Comparison of ENCODE assay signal across 1 cellular context in genomic region chr18:8162797-8163196, GRCh38.
TF ChIP-seq lines count a peak whose summit lies in the region.

No MANE protein-coding gene starts in this region.

TF ChIP-seq in HEK293, 187 proteins besides CTCF, POLR2A, EP300 and RAD21 (continued from another document and continues in another):
- TF ChIP-seq PBX3 (CRISPR knock-in tag; IDR thresholded peaks at IDR 0.05) (no peak), ZNF133 (tag by site-specific recombination; IDR thresholded peaks at IDR 0.05) (no peak), PRDM6 (tag by site-specific recombination; IDR thresholded peaks at IDR 0.05) (no peak), MYNN (tag by site-specific recombination; IDR thresholded peaks at IDR 0.05; ENCODE audit: borderline replicate concordance) (no peak), ZNF626 (tag by site-specific recombination; IDR thresholded peaks at IDR 0.05) (no peak), ZNF302 (tag by site-specific recombination; IDR thresholded peaks at IDR 0.05; ENCODE audit: low read depth) (no peak), ZNF404 (tag by site-specific recombination; IDR thresholded peaks at IDR 0.05) (no peak), SETDB1 (IDR thresholded peaks at IDR 0.05; ENCODE audit: insufficient read length, low read length) (no peak), ZNF624 (tag by site-specific recombination; IDR thresholded peaks at IDR 0.05) (no peak), SCRT1 (tag by site-specific recombination; IDR thresholded peaks at IDR 0.05; ENCODE audit: borderline replicate concordance) (peak; percentile 81; the same call in 1 of the 2 replicates), ZSCAN23 (tag by site-specific recombination; IDR thresholded peaks at IDR 0.05) (no peak), ZNF521 (tag by site-specific recombination; IDR thresholded peaks at IDR 0.05) (no peak), ZNF629 (tag by site-specific recombination; IDR thresholded peaks at IDR 0.05) (no peak), ZNF146 (tag by site-specific recombination; IDR thresholded peaks at IDR 0.05) (no peak), ZFHX2 (tag by site-specific recombination; conservative IDR thresholded peaks at IDR 0.05) (no peak), ZNF223 (tag by site-specific recombination; IDR thresholded peaks at IDR 0.05) (no peak), KLF16 (tag by site-specific recombination; IDR thresholded peaks at IDR 0.05) (0 out of 2 replicates have a peak, but pooled peaks have one; percentile 33), ZNF580 (tag by site-specific recombination; IDR thresholded peaks at IDR 0.05) (no peak), EGR2 (tag by site-specific recombination; IDR thresholded peaks at IDR 0.05; ENCODE audit: low read depth) (no peak), PRDM1 (tag by site-specific recombination; IDR thresholded peaks at IDR 0.05) (no peak), ZBTB20 (tag by site-specific recombination; IDR thresholded peaks at IDR 0.05) (peak; percentile 51), KLF10 (tag by site-specific recombination; IDR thresholded peaks at IDR 0.05) (no peak), ZBTB48 (tag by site-specific recombination; IDR thresholded peaks at IDR 0.05) (no peak), ZNF266 (tag by site-specific recombination; IDR thresholded peaks at IDR 0.05; ENCODE audit: low read depth) (no peak), ZNF830 (tag by site-specific recombination; IDR thresholded peaks at IDR 0.05; ENCODE audit: low read depth) (no peak), ZNF48 (tag by site-specific recombination; IDR thresholded peaks at IDR 0.05) (no peak), IKZF3 (tag by site-specific recombination; IDR thresholded peaks at IDR 0.05) (no peak), ZNF585B (tag by site-specific recombination; IDR thresholded peaks at IDR 0.05) (no peak), SCRT2 (tag by site-specific recombination; IDR thresholded peaks at IDR 0.05) (peak; percentile 58), ZNF561 (tag by site-specific recombination; IDR thresholded peaks at IDR 0.05; ENCODE audit: borderline replicate concordance) (no peak), ZNF658 (tag by site-specific recombination; IDR thresholded peaks at IDR 0.05) (no peak), ZFP37 (tag by site-specific recombination; IDR thresholded peaks at IDR 0.05) (no peak), ZNF138 (tag by site-specific recombination; IDR thresholded peaks at IDR 0.05; ENCODE audit: borderline replicate concordance) (no peak), ZNF394 (tag by site-specific recombination; IDR thresholded peaks at IDR 0.05; ENCODE audit: borderline replicate concordance) (no peak), ZNF426 (tag by site-specific recombination; IDR thresholded peaks at IDR 0.05) (no peak), ZNF366 (tag by site-specific recombination; conservative IDR thresholded peaks at IDR 0.05) (no peak), ZNF747 (tag by site-specific recombination; IDR thresholded peaks at IDR 0.05) (no peak), ZNF292 (tag by site-specific recombination; IDR thresholded peaks at IDR 0.05; ENCODE audit: borderline replicate concordance, low read depth) (no peak), ZNF843 (tag by site-specific recombination; IDR thresholded peaks at IDR 0.05) (peak; percentile 71), ZNF23 (tag by site-specific recombination; IDR thresholded peaks at IDR 0.05; ENCODE audit: borderline replicate concordance) (no peak), ZXDB (tag by site-specific recombination; IDR thresholded peaks at IDR 0.05) (peak; percentile 45; the same call in 1 of the 2 replicates), KLF1 (tag by site-specific recombination; IDR thresholded peaks at IDR 0.05) (no peak)
- TF ChIP-seq, protein P1, sequence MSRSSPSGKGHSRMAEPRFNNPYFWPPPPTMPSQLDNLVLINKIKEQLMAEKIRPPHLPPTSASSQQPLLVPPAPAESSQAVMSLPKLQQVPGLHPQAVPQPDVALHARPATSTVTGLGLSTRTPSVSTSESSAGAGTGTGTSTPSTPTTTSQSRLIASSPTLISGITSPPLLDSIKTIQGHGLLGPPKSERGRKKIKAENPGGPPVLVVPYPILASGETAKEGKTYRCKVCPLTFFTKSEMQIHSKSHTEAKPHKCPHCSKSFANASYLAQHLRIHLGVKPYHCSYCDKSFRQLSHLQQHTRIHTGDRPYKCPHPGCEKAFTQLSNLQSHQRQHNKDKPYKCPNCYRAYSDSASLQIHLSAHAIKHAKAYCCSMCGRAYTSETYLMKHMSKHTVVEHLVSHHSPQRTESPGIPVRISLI (tag by site-specific recombination; IDR thresholded peaks at IDR 0.05) = no peak
- TF ChIP-seq, protein P2, sequence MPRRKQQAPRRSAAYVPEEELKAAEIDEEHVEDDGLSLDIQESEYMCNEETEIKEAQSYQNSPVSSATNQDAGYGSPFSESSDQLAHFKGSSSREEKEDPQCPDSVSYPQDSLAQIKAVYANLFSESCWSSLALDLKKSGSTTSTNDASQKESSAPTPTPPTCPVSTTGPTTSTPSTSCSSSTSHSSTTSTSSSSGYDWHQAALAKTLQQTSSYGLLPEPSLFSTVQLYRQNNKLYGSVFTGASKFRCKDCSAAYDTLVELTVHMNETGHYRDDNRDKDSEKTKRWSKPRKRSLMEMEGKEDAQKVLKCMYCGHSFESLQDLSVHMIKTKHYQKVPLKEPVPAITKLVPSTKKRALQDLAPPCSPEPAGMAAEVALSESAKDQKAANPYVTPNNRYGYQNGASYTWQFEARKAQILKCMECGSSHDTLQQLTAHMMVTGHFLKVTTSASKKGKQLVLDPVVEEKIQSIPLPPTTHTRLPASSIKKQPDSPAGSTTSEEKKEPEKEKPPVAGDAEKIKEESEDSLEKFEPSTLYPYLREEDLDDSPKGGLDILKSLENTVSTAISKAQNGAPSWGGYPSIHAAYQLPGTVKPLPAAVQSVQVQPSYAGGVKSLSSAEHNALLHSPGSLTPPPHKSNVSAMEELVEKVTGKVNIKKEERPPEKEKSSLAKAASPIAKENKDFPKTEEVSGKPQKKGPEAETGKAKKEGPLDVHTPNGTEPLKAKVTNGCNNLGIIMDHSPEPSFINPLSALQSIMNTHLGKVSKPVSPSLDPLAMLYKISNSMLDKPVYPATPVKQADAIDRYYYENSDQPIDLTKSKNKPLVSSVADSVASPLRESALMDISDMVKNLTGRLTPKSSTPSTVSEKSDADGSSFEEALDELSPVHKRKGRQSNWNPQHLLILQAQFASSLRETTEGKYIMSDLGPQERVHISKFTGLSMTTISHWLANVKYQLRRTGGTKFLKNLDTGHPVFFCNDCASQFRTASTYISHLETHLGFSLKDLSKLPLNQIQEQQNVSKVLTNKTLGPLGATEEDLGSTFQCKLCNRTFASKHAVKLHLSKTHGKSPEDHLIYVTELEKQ (tag by site-specific recombination; IDR thresholded peaks at IDR 0.05; ENCODE audit: borderline replicate concordance) = no peak
- TF ChIP-seq, protein P3, sequence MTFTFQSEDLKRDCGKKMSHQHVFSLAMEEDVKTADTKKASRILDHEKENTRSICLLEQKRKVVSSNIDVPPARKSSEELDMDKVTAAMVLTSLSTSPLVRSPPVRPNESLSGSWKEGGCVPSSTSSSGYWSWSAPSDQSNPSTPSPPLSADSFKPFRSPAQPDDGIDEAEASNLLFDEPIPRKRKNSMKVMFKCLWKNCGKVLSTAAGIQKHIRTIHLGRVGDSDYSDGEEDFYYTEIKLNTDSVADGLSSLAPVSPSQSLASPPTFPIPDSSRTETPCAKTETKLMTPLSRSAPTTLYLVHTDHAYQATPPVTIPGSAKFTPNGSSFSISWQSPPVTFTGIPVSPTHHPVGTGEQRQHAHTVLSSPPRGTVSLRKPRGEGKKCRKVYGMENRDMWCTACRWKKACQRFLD (tag by site-specific recombination; IDR thresholded peaks at IDR 0.05) = no peak
- TF ChIP-seq, protein P4, sequence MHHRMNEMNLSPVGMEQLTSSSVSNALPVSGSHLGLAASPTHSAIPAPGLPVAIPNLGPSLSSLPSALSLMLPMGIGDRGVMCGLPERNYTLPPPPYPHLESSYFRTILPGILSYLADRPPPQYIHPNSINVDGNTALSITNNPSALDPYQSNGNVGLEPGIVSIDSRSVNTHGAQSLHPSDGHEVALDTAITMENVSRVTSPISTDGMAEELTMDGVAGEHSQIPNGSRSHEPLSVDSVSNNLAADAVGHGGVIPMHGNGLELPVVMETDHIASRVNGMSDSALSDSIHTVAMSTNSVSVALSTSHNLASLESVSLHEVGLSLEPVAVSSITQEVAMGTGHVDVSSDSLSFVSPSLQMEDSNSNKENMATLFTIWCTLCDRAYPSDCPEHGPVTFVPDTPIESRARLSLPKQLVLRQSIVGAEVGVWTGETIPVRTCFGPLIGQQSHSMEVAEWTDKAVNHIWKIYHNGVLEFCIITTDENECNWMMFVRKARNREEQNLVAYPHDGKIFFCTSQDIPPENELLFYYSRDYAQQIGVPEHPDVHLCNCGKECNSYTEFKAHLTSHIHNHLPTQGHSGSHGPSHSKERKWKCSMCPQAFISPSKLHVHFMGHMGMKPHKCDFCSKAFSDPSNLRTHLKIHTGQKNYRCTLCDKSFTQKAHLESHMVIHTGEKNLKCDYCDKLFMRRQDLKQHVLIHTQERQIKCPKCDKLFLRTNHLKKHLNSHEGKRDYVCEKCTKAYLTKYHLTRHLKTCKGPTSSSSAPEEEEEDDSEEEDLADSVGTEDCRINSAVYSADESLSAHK (tag by site-specific recombination; IDR thresholded peaks at IDR 0.05) = peak; percentile 23; the same call in 1 of the 2 replicates
- TF ChIP-seq, protein P5, sequence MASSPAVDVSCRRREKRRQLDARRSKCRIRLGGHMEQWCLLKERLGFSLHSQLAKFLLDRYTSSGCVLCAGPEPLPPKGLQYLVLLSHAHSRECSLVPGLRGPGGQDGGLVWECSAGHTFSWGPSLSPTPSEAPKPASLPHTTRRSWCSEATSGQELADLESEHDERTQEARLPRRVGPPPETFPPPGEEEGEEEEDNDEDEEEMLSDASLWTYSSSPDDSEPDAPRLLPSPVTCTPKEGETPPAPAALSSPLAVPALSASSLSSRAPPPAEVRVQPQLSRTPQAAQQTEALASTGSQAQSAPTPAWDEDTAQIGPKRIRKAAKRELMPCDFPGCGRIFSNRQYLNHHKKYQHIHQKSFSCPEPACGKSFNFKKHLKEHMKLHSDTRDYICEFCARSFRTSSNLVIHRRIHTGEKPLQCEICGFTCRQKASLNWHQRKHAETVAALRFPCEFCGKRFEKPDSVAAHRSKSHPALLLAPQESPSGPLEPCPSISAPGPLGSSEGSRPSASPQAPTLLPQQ (tag by site-specific recombination; IDR thresholded peaks at IDR 0.05) = no peak
- TF ChIP-seq, protein P6, sequence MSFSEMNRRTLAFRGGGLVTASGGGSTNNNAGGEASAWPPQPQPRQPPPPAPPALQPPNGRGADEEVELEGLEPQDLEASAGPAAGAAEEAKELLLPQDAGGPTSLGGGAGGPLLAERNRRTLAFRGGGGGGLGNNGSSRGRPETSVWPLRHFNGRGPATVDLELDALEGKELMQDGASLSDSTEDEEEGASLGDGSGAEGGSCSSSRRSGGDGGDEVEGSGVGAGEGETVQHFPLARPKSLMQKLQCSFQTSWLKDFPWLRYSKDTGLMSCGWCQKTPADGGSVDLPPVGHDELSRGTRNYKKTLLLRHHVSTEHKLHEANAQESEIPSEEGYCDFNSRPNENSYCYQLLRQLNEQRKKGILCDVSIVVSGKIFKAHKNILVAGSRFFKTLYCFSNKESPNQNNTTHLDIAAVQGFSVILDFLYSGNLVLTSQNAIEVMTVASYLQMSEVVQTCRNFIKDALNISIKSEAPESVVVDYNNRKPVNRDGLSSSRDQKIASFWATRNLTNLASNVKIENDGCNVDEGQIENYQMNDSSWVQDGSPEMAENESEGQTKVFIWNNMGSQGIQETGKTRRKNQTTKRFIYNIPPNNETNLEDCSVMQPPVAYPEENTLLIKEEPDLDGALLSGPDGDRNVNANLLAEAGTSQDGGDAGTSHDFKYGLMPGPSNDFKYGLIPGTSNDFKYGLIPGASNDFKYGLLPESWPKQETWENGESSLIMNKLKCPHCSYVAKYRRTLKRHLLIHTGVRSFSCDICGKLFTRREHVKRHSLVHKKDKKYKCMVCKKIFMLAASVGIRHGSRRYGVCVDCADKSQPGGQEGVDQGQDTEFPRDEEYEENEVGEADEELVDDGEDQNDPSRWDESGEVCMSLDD (tag by site-specific recombination; IDR thresholded peaks at IDR 0.05) = no peak
